8 cellular contexts compared by ENCODE assay signal in the genomic region with DNA sequence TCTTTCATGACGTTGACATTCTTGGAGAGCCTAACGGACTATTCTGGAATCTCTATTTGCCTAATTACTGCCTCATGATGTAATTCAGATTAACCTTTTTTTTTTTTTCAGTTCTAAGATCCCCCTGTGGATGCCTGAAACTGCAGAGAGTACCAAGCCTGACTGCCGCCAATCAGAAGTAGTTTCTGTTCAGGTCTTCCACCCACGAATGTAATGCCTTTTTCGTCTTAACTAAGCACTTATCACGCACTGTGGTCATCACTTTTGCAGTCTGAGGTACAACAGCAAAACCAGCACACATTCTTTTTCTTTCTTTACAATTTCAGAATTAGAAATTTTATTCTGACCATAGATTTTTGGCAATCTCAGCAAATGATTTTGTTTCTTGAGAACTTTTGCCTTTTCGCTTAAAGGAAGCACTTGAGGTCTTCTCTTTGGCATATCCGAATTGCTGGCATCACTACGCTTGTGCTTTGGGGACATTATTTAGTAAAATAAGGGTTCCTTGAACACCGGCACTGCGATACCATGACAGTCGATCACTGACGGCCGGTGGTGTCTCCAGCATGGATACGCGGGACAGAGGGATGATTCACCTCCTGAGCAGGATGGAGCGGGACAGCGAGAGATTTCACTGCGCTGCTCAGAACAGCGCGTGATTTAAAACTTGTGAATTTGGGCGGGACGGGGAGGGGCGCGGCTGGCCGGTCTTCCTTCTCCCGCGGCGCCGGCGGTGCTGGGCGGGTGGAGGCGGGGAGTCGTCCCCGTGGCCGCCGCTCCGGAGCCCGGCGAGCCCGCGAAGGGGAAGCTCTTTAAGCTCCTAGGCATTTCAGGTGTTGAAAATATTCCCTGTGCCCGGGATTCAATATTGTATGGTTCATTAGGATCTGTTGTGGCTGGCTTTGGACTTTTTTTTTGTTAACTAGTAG. TPM values are rescaled to one million over a fixed set of nuclear protein-coding genes. Genes with fewer than 3 reads are reported as not detected.
DNase-seq lines count a peak whose midpoint lies in the region; ATAC-seq and TF ChIP-seq lines count a peak whose summit lies in the region.

No MANE protein-coding gene starts in this region.

- DNase-seq in GM04504 (ENCODE audit: low read depth) (peak; percentile 14), epithelial cell of proximal tubule (ENCODE audit: low read depth) (no peak), pons (ENCODE audit: low spot score) (no peak), NCI-H2107 treated with DMSO at 0.1 percent for 48 hours (lab: John Stamatoyannopoulos, UW; ENCODE audit: unreplicated experiment) (no peak)
- peak in 3 of 10 donors; percentile 13 to 16 (median 15) for DNase-seq in naive thymus-derived CD8-positive, alpha-beta T cell

- peak overlapping the region in 3 of 10 donors; percentile 8 to 58 (median 20) for H3K27ac Mint-ChIP-seq in naive thymus-derived CD8-positive, alpha-beta T cell

- POLR2A ChIA-PET in naive thymus-derived CD8-positive, alpha-beta T cell (lab: Charles Lee), result no interaction called here

- peaks cover 18 to 73% (median 34%) of the 10 kb centered on the region in 5 donors for H3K27me3 Mint-ChIP-seq in naive thymus-derived CD8-positive, alpha-beta T cell

- H3K9me3 Mint-ChIP-seq in naive thymus-derived CD8-positive, alpha-beta T cell, result no peaks in the 10 kb centered on the region

- peak overlapping the region; percentile 77 to 92 (median 86) for H3K4me3 Mint-ChIP-seq in naive thymus-derived CD8-positive, alpha-beta T cell

- H3K4me3 ChIP-seq in epithelial cell of proximal tubule (ENCODE audit: low read depth, low read length), result peak overlapping the region; percentile 46

- no peak for TF ChIP-seq CTCF in epithelial cell of proximal tubule (conservative IDR thresholded peaks at IDR 0.05; ENCODE audit: low read depth, low read length)

- ATAC-seq in GM21381 (IDR thresholded peaks at IDR 0.05; ENCODE audit: unreplicated experiment), result peak; percentile 64
- ATAC-seq in HG03571 (IDR thresholded peaks at IDR 0.05; ENCODE audit: unreplicated experiment), result peak; percentile 69
- peak; percentile 91 to 93 for ATAC-seq in activated CD4-positive, CD25-positive, alpha-beta regulatory T cell treated with anti-CD3 and anti-CD28 coated beads, Interleukin-2, amount 50 U/mL, for 24 hours
- peak; percentile 66 to 79 for ATAC-seq in naive thymus-derived CD8-positive, alpha-beta T cell

- peaks cover 7 to 17% (median 13%) of the 10 kb centered on the region in 4 donors for H3K4me1 Mint-ChIP-seq in naive thymus-derived CD8-positive, alpha-beta T cell

- H3K36me3 Mint-ChIP-seq in naive thymus-derived CD8-positive, alpha-beta T cell, result no peaks in the 10 kb centered on the region

RNA-seq across cellular contexts. Expression of a gene that starts 32.0 kb away (rescaled TPM):
- not detected in 2 replicates for total RNA-seq in epithelial cell of proximal tubule
- 10 to 100 TPM in 1 of 2 experiments, 1 to 10 TPM in 1; 8.9 to 10.4 TPM for total RNA-seq in naive thymus-derived CD8-positive, alpha-beta T cell
- 1 to 10 TPM; 1.1 to 3.2 (median 3.1) TPM for polyA plus RNA-seq in naive thymus-derived CD8-positive, alpha-beta T cell

RNA-seq across cellular contexts. Expression of a gene that starts 38.8 kb away (rescaled TPM):
- not detected in 2 replicates for total RNA-seq in epithelial cell of proximal tubule
- not detected for total RNA-seq in naive thymus-derived CD8-positive, alpha-beta T cell
- polyA plus RNA-seq in naive thymus-derived CD8-positive, alpha-beta T cell, result not detected
